ENCODE assay signal across 8 cellular contexts in the genomic region with DNA sequence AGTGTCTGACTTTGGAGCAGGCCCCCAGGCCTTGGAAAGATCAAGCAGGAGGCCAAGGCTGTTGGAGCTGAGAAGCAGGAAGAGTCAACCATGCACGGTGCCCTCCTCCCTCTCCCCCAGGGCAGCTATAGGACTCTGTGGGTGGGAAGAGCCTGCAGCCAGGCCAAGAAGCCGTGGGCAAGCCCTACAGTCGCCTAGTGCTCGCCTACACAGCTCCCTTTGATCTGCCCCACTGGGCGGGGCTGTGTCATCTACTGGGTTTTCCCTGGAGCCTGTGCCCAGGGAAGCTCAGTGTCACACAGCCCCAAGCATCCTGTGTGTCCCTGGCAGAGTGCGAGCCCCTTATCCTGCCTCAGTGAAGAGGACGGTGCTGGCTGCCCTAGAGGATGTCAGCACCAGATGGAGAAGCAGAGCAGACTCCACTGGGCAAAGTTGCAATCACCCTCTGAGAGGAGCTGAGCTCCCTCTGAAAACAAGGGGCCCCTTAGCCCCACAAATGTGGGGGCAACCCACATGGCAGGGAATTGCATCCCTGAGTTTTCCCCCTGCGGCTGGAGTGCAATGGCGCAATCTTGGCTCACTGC.
DNase-seq lines count a peak whose midpoint lies in the region; ATAC-seq, FAIRE-seq and TF ChIP-seq lines count a peak whose summit lies in the region.

No MANE protein-coding gene starts in this region.

- H3K4me3 Mint-ChIP-seq in GM23338, result no peak overlapping the region
- no peak overlapping the region for H3K4me3 Mint-ChIP-seq in activated naive CD8-positive, alpha-beta T cell treated with anti-CD3 and anti-CD28 coated beads, Interleukin-2, amount 10 ng/mL, durations not matched to agents 7 days and 5 days

- H3K18ac ChIP-seq in mesendoderm (ENCODE audit: low read length), result no peak overlapping the region

- no peaks in the 10 kb centered on the region for H3K36me3 ChIP-seq in BLaER1 treated with 17β-estradiol and CSF1 and Interleukin-3, amounts not matched to agents 10 nM and 100 nM
- no peaks in the 10 kb centered on the region for H3K36me3 ChIP-seq in GM23338 (ENCODE audit: insufficient read depth)
- no peaks in the 10 kb centered on the region for H3K36me3 ChIP-seq in mesendoderm (ENCODE audit: control insufficient read depth, insufficient read depth, low read length)

- no peak overlapping the region; the same call in 1 of the 2 replicates for H2AFZ ChIP-seq in GM23338

- H3K27ac Mint-ChIP-seq in GM23338, result no peak overlapping the region
- H3K27ac Mint-ChIP-seq in activated naive CD8-positive, alpha-beta T cell treated with anti-CD3 and anti-CD28 coated beads, Interleukin-2, amount 10 ng/mL, durations not matched to agents 7 days and 5 days, result peak overlapping the region; percentile 58

- no peak overlapping the region for H2BK120ac ChIP-seq in mesendoderm (ENCODE audit: low read depth, low read length)

- H3K27ac ChIP-seq in BLaER1 treated with 17β-estradiol and CSF1 and Interleukin-3, amounts not matched to agents 10 nM and 100 nM, result peak overlapping the region in 9 of 11 experiments; percentile 1 to 59 (median 39); a peak in 12 of 22 replicates
- no peak overlapping the region for H3K27ac ChIP-seq in GM23338 (ENCODE audit: low read depth)
- H3K27ac ChIP-seq in mesendoderm (ENCODE audit: low read depth, low read length), result no peak overlapping the region

- H3K4ac ChIP-seq in mesendoderm (ENCODE audit: low read depth, low read length), result peak overlapping the region; percentile 49

- H4K20me1 ChIP-seq in BLaER1 treated with 17β-estradiol and CSF1 and Interleukin-3, amounts not matched to agents 10 nM and 100 nM, result peaks cover 0 to 1% (median 0%) of the 10 kb centered on the region in 11 experiments; a peak in 1 of 22 replicates
- H4K20me1 ChIP-seq in GM23338 (replicated peaks; ENCODE audit: insufficient read depth), result no peaks in the 10 kb centered on the region

- H3K79me1 ChIP-seq in mesendoderm (ENCODE audit: low read length), result no peaks in the 10 kb centered on the region

- H3K9ac ChIP-seq in BLaER1 treated with 17β-estradiol and CSF1 and Interleukin-3, amounts not matched to agents 10 nM and 100 nM, result peak overlapping the region in 8 of 11 experiments; percentile 0 to 47 (median 20); a peak in 12 of 22 replicates
- H3K9ac ChIP-seq in mesendoderm (ENCODE audit: low read length), result no peak overlapping the region

- H3K27me3 ChIP-seq in BLaER1 treated with 17β-estradiol and CSF1 and Interleukin-3, amounts not matched to agents 10 nM and 100 nM, result peaks cover 0 to 4% (median 0%) of the 10 kb centered on the region in 11 experiments; a peak in 10 of 22 replicates
- H3K27me3 ChIP-seq in GM23338 (ENCODE audit: insufficient read depth), result peaks cover 14% of the 10 kb centered on the region
- H3K27me3 ChIP-seq in mesendoderm (ENCODE audit: insufficient read depth, low read length, poor library complexity), result no peaks in the 10 kb centered on the region

- FAIRE-seq in HTR-8/SVneo (lab: Jason Lieb, UNC), result no peak

- H3K4me3 ChIP-seq in BLaER1 treated with 17β-estradiol and CSF1 and Interleukin-3, amounts not matched to agents 10 nM and 100 nM, result no peak overlapping the region
- H3K4me3 ChIP-seq in GM23338 (no peak overlapping the region), mesendoderm (ENCODE audit: low read length) (no peak overlapping the region)

- no CpG with 5 or more reads among the region's 9 CpGs for WGBS in mesendoderm (ENCODE audit: extremely low coverage, insufficient coverage, low lambda C conversion rate)

- H3K4me2 ChIP-seq in BLaER1 treated with 17β-estradiol and CSF1 and Interleukin-3, amounts not matched to agents 10 nM and 100 nM, result peak overlapping the region; percentile 62 to 89 (median 87)
- H3K4me2 ChIP-seq in GM23338 (peak overlapping the region; percentile 68; the same call in 1 of the 2 replicates), mesendoderm (ENCODE audit: low read length) (no peak overlapping the region)

- peaks cover under 1 to 8% (median 5%) of the 10 kb centered on the region in 11 experiments; a peak in 16 of 22 replicates for H3K9me3 ChIP-seq in BLaER1 treated with 17β-estradiol and CSF1 and Interleukin-3, amounts not matched to agents 10 nM and 100 nM (replicated peaks in 1 of 11)

- H3K36me3 Mint-ChIP-seq in GM23338 (ENCODE audit: low read depth), result no peaks in the 10 kb centered on the region
- H3K36me3 Mint-ChIP-seq in activated naive CD8-positive, alpha-beta T cell treated with anti-CD3 and anti-CD28 coated beads, Interleukin-2, amount 10 ng/mL, durations not matched to agents 7 days and 5 days, result no peaks in the 10 kb centered on the region

- H4K5ac ChIP-seq in mesendoderm (ENCODE audit: low read length), result no peak overlapping the region

- TF ChIP-seq CTCF in GM23338 (conservative IDR thresholded peaks at IDR 0.05; ENCODE audit: low read depth in 2 of 2), result no peak

- no peak for ATAC-seq in GM23338
- ATAC-seq in activated naive CD8-positive, alpha-beta T cell treated with anti-CD3 and anti-CD28 coated beads, Interleukin-2, amount 10 ng/mL, durations not matched to agents 7 days and 5 days (ENCODE audit: low read depth), result peak; percentile 52
- no peak for ATAC-seq in GM21576 (IDR thresholded peaks at IDR 0.05; ENCODE audit: unreplicated experiment)
- no peak for ATAC-seq in GM21786 (IDR thresholded peaks at IDR 0.05; ENCODE audit: unreplicated experiment)

- H3K4me1 ChIP-seq in BLaER1 treated with 17β-estradiol and CSF1 and Interleukin-3, amounts not matched to agents 10 nM and 100 nM, result peaks cover 52 to 82% (median 61%) of the 10 kb centered on the region in 10 experiments
- H3K4me1 ChIP-seq in GM23338 (ENCODE audit: insufficient read depth) (peaks cover 17% of the 10 kb centered on the region; the same call in 1 of the 2 replicates), mesendoderm (ENCODE audit: control insufficient read depth, low read depth, low read length) (peaks cover 4% of the 10 kb centered on the region)

- no peak overlapping the region for H3K23ac ChIP-seq in mesendoderm (ENCODE audit: low read length)

- H3K79me2 ChIP-seq in GM23338 (replicated peaks; ENCODE audit: insufficient read depth), result no peaks in the 10 kb centered on the region
- H3K79me2 ChIP-seq in mesendoderm (ENCODE audit: control insufficient read depth, insufficient read depth, low read length), result no peaks in the 10 kb centered on the region

- no peaks in the 10 kb centered on the region for H3K9me3 Mint-ChIP-seq in GM23338
- no peaks in the 10 kb centered on the region for H3K9me3 Mint-ChIP-seq in activated naive CD8-positive, alpha-beta T cell treated with anti-CD3 and anti-CD28 coated beads, Interleukin-2, amount 10 ng/mL, durations not matched to agents 7 days and 5 days

- H3F3A ChIP-seq in GM23338 (replicated peaks; ENCODE audit: low read depth), result no peaks in the 10 kb centered on the region

- POLR2A ChIA-PET in activated naive CD8-positive, alpha-beta T cell treated with anti-CD3 and anti-CD28 coated beads, Interleukin-2, amount 10 ng/mL, durations not matched to agents 7 days and 5 days (lab: Charles Lee), result interaction anchor here (1.2 to 3.5 kb wide), 3 partner anchors 33 to 74 kb away, joined by 3 to 18 read pairs (median 8); no protein-coding TSS in a partner anchor

- no peak overlapping the region for H2AK5ac ChIP-seq in mesendoderm (ENCODE audit: low read length)

- H3K4me1 Mint-ChIP-seq in GM23338, result peaks cover 22% of the 10 kb centered on the region
- H3K4me1 Mint-ChIP-seq in activated naive CD8-positive, alpha-beta T cell treated with anti-CD3 and anti-CD28 coated beads, Interleukin-2, amount 10 ng/mL, durations not matched to agents 7 days and 5 days, result peaks cover 21% of the 10 kb centered on the region

- H3K27me3 Mint-ChIP-seq in GM23338 (ENCODE audit: insufficient read depth, low read depth, poor library complexity), result peaks cover 20% of the 10 kb centered on the region
- no peaks in the 10 kb centered on the region for H3K27me3 Mint-ChIP-seq in activated naive CD8-positive, alpha-beta T cell treated with anti-CD3 and anti-CD28 coated beads, Interleukin-2, amount 10 ng/mL, durations not matched to agents 7 days and 5 days

- no peak overlapping the region for H4K8ac ChIP-seq in mesendoderm (ENCODE audit: low read depth, low read length)

- no peak overlapping the region for H2BK15ac ChIP-seq in mesendoderm (replicated peaks; ENCODE audit: low read depth)

- H2BK5ac ChIP-seq in mesendoderm (ENCODE audit: low read length), result no peak overlapping the region

- H3K56ac ChIP-seq in mesendoderm (ENCODE audit: low read length), result peak overlapping the region; percentile 71

- DNase-seq in GM23338 (ENCODE audit: low spot score) (no peak), mesendoderm (no peak), HTR-8/SVneo (ENCODE audit: insufficient read length, low spot score) (no peak), GF-D8 (lab: John Stamatoyannopoulos, UW) (no peak)
- DNase-seq in activated naive CD8-positive, alpha-beta T cell treated with anti-CD3 and anti-CD28 coated beads, Interleukin-2, amount 10 ng/mL, durations not matched to agents 7 days and 5 days, result peak; percentile 41

- no peaks in the 10 kb centered on the region for H3K9me2 ChIP-seq in GM23338 (ENCODE audit: insufficient read depth)

TF ChIP-seq in GM23338, 12 proteins besides CTCF, POLR2A, EP300 and RAD21:
- TF ChIP-seq REST (IDR thresholded peaks at IDR 0.05; ENCODE audit: unreplicated experiment), result no peak
- no peak for TF ChIP-seq JUNB (IDR thresholded peaks at IDR 0.05; ENCODE audit: unreplicated experiment)

Comparison
In these comparisons a context has a peak if more than half of its experiments do, and no peak if none do; other contexts are left out.
1. H3K27ac ChIP-seq: peak in BLaER1 treated with 17β-estradiol and CSF1 and Interleukin-3, amounts not matched to agents 10 nM and 100 nM (9 of 11); none in GM23338 (single experiment) and mesendoderm (single experiment).